Comparison of ENCODE assay signal across 25 cellular contexts in the genomic region with DNA sequence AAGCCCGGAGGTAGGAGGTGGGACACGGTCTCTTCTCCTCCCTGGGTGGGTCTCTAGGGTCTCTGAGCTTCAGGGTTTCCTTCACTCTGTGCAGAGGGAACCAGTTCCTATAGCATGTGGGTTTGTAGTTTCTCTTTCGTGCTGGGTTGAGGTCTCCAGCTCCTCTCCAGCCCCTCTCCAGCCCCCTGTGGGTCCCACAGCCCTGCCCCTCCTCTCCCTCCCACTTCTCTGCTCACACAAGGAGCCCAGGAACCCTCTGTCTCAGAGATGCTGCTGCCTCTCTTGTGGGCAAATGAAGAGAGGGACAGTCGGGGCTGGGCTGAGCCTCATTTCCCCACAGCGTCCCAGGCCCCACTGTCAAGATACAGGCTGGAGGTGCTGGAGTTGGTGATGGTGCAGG. TPM values are rescaled to one million over a fixed set of nuclear protein-coding genes. Genes with fewer than 3 reads are reported as not detected.
A peak's percentile ranks its signal among the peaks of the same experiment; 100 is the strongest.
DNase-seq lines count a peak whose midpoint lies in the region; ATAC-seq and TF ChIP-seq lines count a peak whose summit lies in the region.
"Had no signal": no experiment of that assay in that cellular context is flagged by ENCODE, and none has a peak within 500 bp of the region (broad histone marks: within the 10 kb centered on the region; RNA-seq: fewer than 3 reads in every experiment).

No MANE protein-coding gene starts in this region.

- H3K4me3 ChIP-seq in spleen, result peak overlapping the region in 5 of 8 donors; percentile 0 to 53 (median 10)
- H3K4me3 ChIP-seq: SJSA1 had no signal

- H3K4me1 ChIP-seq in spleen, result peaks cover 0 to 95% (median 17%) of the 10 kb centered on the region in 6 donors
- H3K4me1 ChIP-seq: SJSA1 had no signal

- no peak for TF ChIP-seq POLR2A in spleen (IDR thresholded peaks at IDR 0.05)

- H3K36me3 Mint-ChIP-seq in central memory CD8-positive, alpha-beta T cell (ENCODE audit: insufficient read depth), result no peaks in the 10 kb centered on the region
- H3K36me3 Mint-ChIP-seq in immature natural killer cell (peaks cover 5 to 32% (median 24%) of the 10 kb centered on the region in 3 donors), natural killer cell (no peaks in the 10 kb centered on the region)

- H3K27me3 ChIP-seq in spleen (replicated peaks in 1 of 7), result peaks cover 0 to 31% (median 0%) of the 10 kb centered on the region in 7 donors

- no peaks in the 10 kb centered on the region for H3K9me3 ChIP-seq in spleen
- H3K9me3 ChIP-seq: SJSA1 had no signal

- ATAC-seq in central memory CD8-positive, alpha-beta T cell (replicated peaks; ENCODE audit: extremely low read depth, poor library complexity, severe bottlenecking), result no peak
- ATAC-seq in natural killer cell (peak in 2 of 3 donors; percentile 22 to 46), GM21786 (IDR thresholded peaks at IDR 0.05; ENCODE audit: unreplicated experiment) (no peak), GM18511 (IDR thresholded peaks at IDR 0.05; ENCODE audit: unreplicated experiment) (no peak)

- H3K9me3 Mint-ChIP-seq in central memory CD8-positive, alpha-beta T cell, result no peaks in the 10 kb centered on the region
- H3K9me3 Mint-ChIP-seq in immature natural killer cell (no peaks in the 10 kb centered on the region), natural killer cell (no peaks in the 10 kb centered on the region)

- no peak overlapping the region for H3K4me3 Mint-ChIP-seq in central memory CD8-positive, alpha-beta T cell
- H3K4me3 Mint-ChIP-seq in immature natural killer cell, result peak overlapping the region; percentile 89 to 95 (median 92)
- peak overlapping the region; percentile 93 for H3K4me3 Mint-ChIP-seq in natural killer cell

- H3K27me3 Mint-ChIP-seq in central memory CD8-positive, alpha-beta T cell, result no peaks in the 10 kb centered on the region
- H3K27me3 Mint-ChIP-seq in immature natural killer cell (ENCODE audit: low read depth in 3 of 3) (peaks cover 0 to 6% (median 2%) of the 10 kb centered on the region in 3 donors), natural killer cell (ENCODE audit: low read depth in 2 of 2) (no peaks in the 10 kb centered on the region)

- DNase-seq in central memory CD8-positive, alpha-beta T cell (ENCODE audit: low spot score in 2 of 2), result no peak
- DNase-seq in immature natural killer cell (no peak), natural killer cell (no peak), spleen (no peak), 8988T (no peak)
- DNase-seq: ACHN; C1 segment of cervical spinal cord; Calu3; CD8-positive, alpha-beta memory T cell; GOT3; HCEC 1CT; KBM-7; MM.1S; NCI-H1048; NCI-H1417 treated with DMSO at 0.1 percent for 48 hours; NCI-H187 treated with DMSO at 0.1 percent for 48 hours; NCI-H2107; NCI-H446 treated with DMSO at 0.1 percent for 48 hours; NCI-H526 treated with DMSO at 0.1 percent for 48 hours; OCI-M1 had no signal

- 75 to 86% (median 78%) methylated on average over 3 to 5 of the region's 5 CpGs for WGBS in spleen, 5 donors

- H3K27ac Mint-ChIP-seq in central memory CD8-positive, alpha-beta T cell (ENCODE audit: low read depth), result peak overlapping the region; percentile 44
- H3K27ac Mint-ChIP-seq in immature natural killer cell (peak overlapping the region; percentile 84 to 97 (median 95)), natural killer cell (peak overlapping the region; percentile 93 to 94)

- intact Hi-C loops in natural killer cell (cut with micrococcal nuclease), result no loop called here
- intact Hi-C loops in spleen (cut with DNase I; ENCODE audit: low total_unique reads), result no loop called here

- peaks cover 42% of the 10 kb centered on the region for H3K4me1 Mint-ChIP-seq in central memory CD8-positive, alpha-beta T cell
- H3K4me1 Mint-ChIP-seq in immature natural killer cell (peaks cover 90 to 91% of the 10 kb centered on the region in 2 donors), natural killer cell (peaks cover 72 to 94% of the 10 kb centered on the region in 2 donors)

- peaks cover 0 to 9% (median 0%) of the 10 kb centered on the region in 6 donors for H3K36me3 ChIP-seq in spleen
- H3K36me3 ChIP-seq: SJSA1 had no signal

- H3K27ac ChIP-seq in spleen, result peak overlapping the region in 5 of 8 donors; percentile 36 to 95 (median 91)
- H3K27ac ChIP-seq: SJSA1 had no signal

- TF ChIP-seq CTCF in natural killer cell (IDR thresholded peaks at IDR 0.05) (no peak), spleen (IDR thresholded peaks at IDR 0.05 in 8 of 11, conservative IDR thresholded peaks at IDR 0.05 in 3 of 11) (no peak)

RNA-seq across cellular contexts. Expression of a gene that starts 1.4 kb away (rescaled TPM):
- 100 to 1,000 TPM; 108 to 213 (median 129) TPM for polyA plus RNA-seq in immature natural killer cell
- 10 to 100 TPM; 48.6 to 56.0 (median 49.5) TPM for total RNA-seq in natural killer cell
- 10 to 100 TPM; 23.1 to 59.9 (median 31.3) TPM for total RNA-seq in spleen
- polyA plus RNA-seq in spleen, result 10 to 100 TPM in 2 of 3 donors, 1 to 10 TPM in 1; 6.8 to 16.5 (median 11.0) TPM
- total RNA-seq: Calu3, Daoy, HT1080, SJSA1 had no signal

RNA-seq across cellular contexts. Expression of a gene that starts 18.8 kb away (rescaled TPM):
- polyA plus RNA-seq in immature natural killer cell (10 to 100 TPM in 2 of 3 donors, 1 to 10 TPM in 1; 6.2 to 16.8 (median 11.3) TPM), spleen (10 to 100 TPM in 1 of 3 donors, 1 to 10 TPM in 2; 4.6 to 13.5 (median 5.7) TPM)
- total RNA-seq in natural killer cell (10 to 100 TPM; 13.0 to 15.3 (median 13.8) TPM), spleen (10 to 100 TPM; 26.9 to 81.3 (median 42.1) TPM)
- total RNA-seq: Calu3, Daoy, SJSA1 had no signal

RNA-seq across cellular contexts. Expression of a gene that starts 35.3 kb away (rescaled TPM):
- polyA plus RNA-seq in immature natural killer cell (1 to 10 TPM; 2.0 to 5.6 (median 5.0) TPM), spleen (1 to 10 TPM; 1.1 to 4.0 (median 2.6) TPM)
- total RNA-seq in natural killer cell (1 to 10 TPM; 2.5 to 6.5 (median 3.8) TPM), spleen (1 to 10 TPM; 4.5 to 8.2 (median 6.5) TPM)

Comparison
In these comparisons a context has a peak if more than half of its experiments do, and no peak if none do; other contexts are left out.
1. ATAC-seq: peak in natural killer cell (2 of 3); none in central memory CD8-positive, alpha-beta T cell (single experiment), GM21786 (single experiment) and GM18511 (single experiment).
2. H3K27ac Mint-ChIP-seq: peak in every context shown above with its lines; median percentile 95 in immature natural killer cell; 94 in natural killer cell; 44 in central memory CD8-positive, alpha-beta T cell.